Comparison of ENCODE assay signal across 1 cellular context in the genomic region with DNA sequence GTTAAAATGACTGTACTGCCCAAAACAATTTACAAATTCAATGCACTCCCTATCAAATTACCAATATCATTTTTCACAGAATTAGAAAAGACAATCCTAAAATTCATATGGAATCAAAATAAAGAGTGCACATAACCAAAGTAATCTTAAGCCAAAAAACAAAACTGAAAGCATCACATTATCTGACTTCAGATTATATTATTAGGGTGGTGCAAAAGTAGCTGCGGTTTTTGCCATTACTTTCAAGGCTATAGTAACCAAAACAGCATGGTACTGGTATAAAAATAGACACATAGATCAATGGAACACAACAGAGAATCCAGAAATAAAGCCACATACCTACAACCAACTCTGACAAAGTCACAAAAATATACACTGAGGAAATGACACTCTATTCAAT.
TF ChIP-seq lines count a peak whose summit lies in the region.

No MANE protein-coding gene starts in this region.

TF ChIP-seq in HepG2, 621 proteins besides CTCF, POLR2A, EP300 and RAD21 (continued from another document):
- TF ChIP-seq, protein P1, sequence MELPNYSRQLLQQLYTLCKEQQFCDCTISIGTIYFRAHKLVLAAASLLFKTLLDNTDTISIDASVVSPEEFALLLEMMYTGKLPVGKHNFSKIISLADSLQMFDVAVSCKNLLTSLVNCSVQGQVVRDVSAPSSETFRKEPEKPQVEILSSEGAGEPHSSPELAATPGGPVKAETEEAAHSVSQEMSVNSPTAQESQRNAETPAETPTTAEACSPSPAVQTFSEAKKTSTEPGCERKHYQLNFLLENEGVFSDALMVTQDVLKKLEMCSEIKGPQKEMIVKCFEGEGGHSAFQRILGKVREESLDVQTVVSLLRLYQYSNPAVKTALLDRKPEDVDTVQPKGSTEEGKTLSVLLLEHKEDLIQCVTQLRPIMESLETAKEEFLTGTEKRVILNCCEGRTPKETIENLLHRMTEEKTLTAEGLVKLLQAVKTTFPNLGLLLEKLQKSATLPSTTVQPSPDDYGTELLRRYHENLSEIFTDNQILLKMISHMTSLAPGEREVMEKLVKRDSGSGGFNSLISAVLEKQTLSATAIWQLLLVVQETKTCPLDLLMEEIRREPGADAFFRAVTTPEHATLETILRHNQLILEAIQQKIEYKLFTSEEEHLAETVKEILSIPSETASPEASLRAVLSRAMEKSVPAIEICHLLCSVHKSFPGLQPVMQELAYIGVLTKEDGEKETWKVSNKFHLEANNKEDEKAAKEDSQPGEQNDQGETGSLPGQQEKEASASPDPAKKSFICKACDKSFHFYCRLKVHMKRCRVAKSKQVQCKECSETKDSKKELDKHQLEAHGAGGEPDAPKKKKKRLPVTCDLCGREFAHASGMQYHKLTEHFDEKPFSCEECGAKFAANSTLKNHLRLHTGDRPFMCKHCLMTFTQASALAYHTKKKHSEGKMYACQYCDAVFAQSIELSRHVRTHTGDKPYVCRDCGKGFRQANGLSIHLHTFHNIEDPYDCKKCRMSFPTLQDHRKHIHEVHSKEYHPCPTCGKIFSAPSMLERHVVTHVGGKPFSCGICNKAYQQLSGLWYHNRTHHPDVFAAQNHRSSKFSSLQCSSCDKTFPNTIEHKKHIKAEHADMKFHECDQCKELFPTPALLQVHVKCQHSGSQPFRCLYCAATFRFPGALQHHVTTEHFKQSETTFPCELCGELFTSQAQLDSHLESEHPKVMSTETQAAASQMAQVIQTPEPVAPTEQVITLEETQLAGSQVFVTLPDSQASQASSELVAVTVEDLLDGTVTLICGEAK (IDR thresholded peaks at IDR 0.05), result peak; percentile 37; the same call in 1 of the 2 replicates
- TF ChIP-seq, protein P1 (CRISPR knock-in tag; IDR thresholded peaks at IDR 0.05), result no peak
